8 cellular contexts compared by ENCODE assay signal in the genomic region with DNA sequence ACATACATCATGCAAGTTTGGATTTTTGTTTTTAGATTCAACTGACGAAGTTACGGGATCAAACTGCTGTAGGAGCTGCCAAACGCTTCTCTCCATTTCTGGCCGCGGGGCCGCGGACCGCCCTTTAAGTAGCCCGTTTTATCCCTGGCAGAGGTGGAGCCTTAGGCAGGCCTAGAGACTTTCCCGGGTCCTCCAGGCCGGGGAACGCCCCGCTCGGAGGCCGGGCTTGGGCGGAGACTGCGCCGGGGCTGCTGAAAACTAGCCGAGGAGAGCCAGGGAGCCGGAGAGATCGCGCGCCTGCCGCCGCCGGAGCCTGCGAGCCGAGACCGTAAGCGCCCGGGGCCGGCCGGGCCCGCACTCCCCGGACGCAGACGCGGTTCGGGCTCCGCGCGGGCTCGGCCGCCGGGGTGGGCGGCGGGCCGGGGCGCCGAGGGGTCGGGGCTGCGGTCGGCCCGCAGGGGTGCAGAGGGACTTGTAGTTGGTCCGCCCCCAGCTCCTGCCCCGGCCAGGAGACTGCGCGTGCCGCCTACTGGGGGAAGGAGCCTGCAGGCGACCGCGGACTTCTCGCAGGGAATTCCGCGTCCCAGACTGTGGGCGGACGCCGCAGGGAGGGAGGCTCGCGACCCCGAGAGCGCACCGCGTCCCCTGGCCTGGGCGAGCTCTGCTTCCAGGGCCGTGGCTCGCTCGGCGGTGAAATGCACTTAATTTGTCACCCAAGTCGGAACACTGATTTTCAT. TPM values are rescaled to one million over a fixed set of nuclear protein-coding genes. Genes with fewer than 3 reads are reported as not detected.
DNase-seq lines count a peak whose midpoint lies in the region; ATAC-seq, FAIRE-seq and TF ChIP-seq lines count a peak whose summit lies in the region.

EPHX1 (plus strand) TSS at position 283 of the 737 bp plus-strand sequence. CDS start 18,606 bp downstream, outside the sequence.

- no peaks in the 10 kb centered on the region for H3K36me3 Mint-ChIP-seq in CD14-positive monocyte

- no peak for TF ChIP-seq EP300 in H1 (IDR thresholded peaks at IDR 0.05; ENCODE audit: borderline replicate concordance in 1 of 2, low read depth in 2 of 2, low read length in 2 of 2)

- peak within 1 kb of the TSS; percentile 62 for H4K91ac ChIP-seq in H1 (replicated peaks; ENCODE audit: insufficient read length, low read length)

- H3K4me2 ChIP-seq in H1 (ENCODE audit: insufficient read depth in 1 of 2, low read depth in 2 of 2, low read length in 2 of 2), result peak within 1 kb of the TSS; percentile 94 to 96

- H3K9me3 ChIP-seq in H1 (ENCODE audit: insufficient read depth in 2 of 2, low read depth in 1 of 2, low read length in 1 of 2), result no peaks in the 10 kb centered on the region

- intact Hi-C loops in CD14-positive monocyte (cut with micrococcal nuclease), result no loop called here

- no peak within 1 kb of the TSS; the same call in 1 of the 2 replicates for H2BK20ac ChIP-seq in H1 (ENCODE audit: low read length)

- H3K27me3 Mint-ChIP-seq in CD14-positive monocyte (ENCODE audit: low read depth in 3 of 3), result peaks cover 12 to 14% (median 13%) of the 10 kb centered on the region in 3 donors

- no peak within 1 kb of the TSS for H2BK120ac ChIP-seq in H1 (replicated peaks; ENCODE audit: low read depth, low read length)

- peak within 1 kb of the TSS; percentile 76 for H2BK5ac ChIP-seq in H1 (ENCODE audit: low read depth, low read length)

- TF ChIP-seq RAD21 in H1 (IDR thresholded peaks at IDR 0.05 in 1 of 2, conservative IDR thresholded peaks at IDR 0.05 in 1 of 2; ENCODE audit: low read depth in 2 of 2, low read length in 2 of 2), result peak in 1 of 2 experiments; percentile 5; a peak in 1 of 4 replicates

- peaks cover 4% of the 10 kb centered on the region; the same call in 1 of the 2 replicates for H3K23me2 ChIP-seq in H1 (ENCODE audit: low read depth, low read length)

- H3K4ac ChIP-seq in H1 (replicated peaks; ENCODE audit: insufficient read length, low read depth, low read length), result peak within 1 kb of the TSS; percentile 59

- no peak within 1 kb of the TSS for H3K14ac ChIP-seq in H1 (ENCODE audit: insufficient read length)

- TF ChIP-seq POLR2A in H1 (IDR thresholded peaks at IDR 0.05; ENCODE audit: control extremely low read depth in 1 of 2, low read depth in 2 of 2, low read length in 2 of 2), result peak; percentile 47 to 77

- CTCF ChIA-PET in H1 (lab: Charles Lee; ENCODE audit: partially characterized antibody), result interaction anchor here (0.6 to 8.4 kb wide), 21 partner anchors 8 to 349 kb away, joined by 3 to 50 read pairs (median 5); partner anchors contain the start of genes LEFTY1 and SRP9

- peak within 1 kb of the TSS; percentile 42 to 89 (median 69); a peak in 6 of 7 replicates for H3K9ac ChIP-seq in H1 (replicated peaks in 1 of 4; ENCODE audit: extremely low read depth in 1 of 4, low read depth in 3 of 4, low read length in 3 of 4)

- peaks cover 54% of the 10 kb centered on the region for H3K4me1 Mint-ChIP-seq in CD14-positive monocyte

- H3K27ac ChIP-seq in H1 (ENCODE audit: low read depth, low read length), result no peak within 1 kb of the TSS; the same call in 1 of the 2 replicates

- peak within 1 kb of the TSS; percentile 15 to 71 (median 32) for H3K27ac Mint-ChIP-seq in CD14-positive monocyte

- H4K5ac ChIP-seq in H1 (ENCODE audit: insufficient read length, low read depth, low read length), result peak within 1 kb of the TSS; percentile 65

- peak within 1 kb of the TSS; percentile 92 to 93 for H3K4me3 Mint-ChIP-seq in CD14-positive monocyte

- ATAC-seq in HG03457 (IDR thresholded peaks at IDR 0.05; ENCODE audit: unreplicated experiment), result peak; percentile 97

- 2% methylated on average over 52 of the region's 80 CpGs; no CpG with 5 or more reads in 1 of the 2 experiments for WGBS in H1 (ENCODE audit: extremely low coverage in 1 of 2, insufficient coverage in 1 of 2, insufficient read length in 1 of 2, insufficient replicate concordance in 2 of 2, low coverage in 1 of 2, low lambda C conversion rate in 2 of 2, missing lambda C conversion rate in 1 of 2), 2 experiments

- H2AFZ ChIP-seq in H1 (ENCODE audit: low read length), result no peak within 1 kb of the TSS

- H2BK15ac ChIP-seq in H1 (ENCODE audit: low read length), result peak within 1 kb of the TSS; percentile 83; the same call in 1 of the 2 replicates

- no peak for FAIRE-seq in H1 (lab: Jason Lieb, UNC)

- peaks cover 0 to 2% of the 10 kb centered on the region in 2 experiments for H4K20me1 ChIP-seq in H1 (replicated peaks in 1 of 2; ENCODE audit: control insufficient read depth in 1 of 2, insufficient read depth in 2 of 2, low read length in 2 of 2)

- DNase-seq in CD14-positive monocyte (ENCODE audit: low spot score) (no peak), GM19240 (ENCODE audit: insufficient read length, low spot score) (peak; percentile 88), NCI-H748 treated with DMSO at 0.1 percent for 48 hours (lab: John Stamatoyannopoulos, UW) (peak; percentile 48), H1 (ENCODE audit: low read depth in 1 of 2, low spot score in 2 of 2) (peak in 1 of 2 experiments; percentile 92), mesenteric fat pad (ENCODE audit: low spot score) (peak; percentile 93)
- DNase-seq in activated CD8-positive, alpha-beta memory T cell treated with anti-CD3 and anti-CD28 coated beads for 24 hours, result peak; percentile 90
- peak; percentile 36 for DNase-seq in stimulated activated CD8-positive, alpha-beta memory T cell treated with anti-CD3 and anti-CD28 coated beads, Interleukin-15, amount 100 ng/mL, for 1 hour (ENCODE audit: low read depth)

- H3K4me3 ChIP-seq in H1 (ENCODE audit: extremely low read depth in 1 of 4, insufficient read depth in 2 of 4, low read depth in 3 of 4, low read length in 4 of 4), result peak within 1 kb of the TSS; percentile 49 to 80 (median 63)

- H3K56ac ChIP-seq in H1 (replicated peaks; ENCODE audit: insufficient read length, low read depth, low read length), result peak within 1 kb of the TSS; percentile 80

- H3K9me3 Mint-ChIP-seq in CD14-positive monocyte, result no peaks in the 10 kb centered on the region

- no peak within 1 kb of the TSS for H3K23ac ChIP-seq in H1 (ENCODE audit: insufficient read length)

- H3K4me1 ChIP-seq in H1 (replicated peaks in 1 of 4; ENCODE audit: control insufficient read depth in 3 of 4, insufficient read depth in 4 of 4, low read length in 3 of 4), result peaks cover 7 to 17% (median 10%) of the 10 kb centered on the region in 4 experiments

- no peak for TF ChIP-seq CTCF in CD14-positive monocyte (IDR thresholded peaks at IDR 0.05)
- TF ChIP-seq CTCF in H1 (IDR thresholded peaks at IDR 0.05; ENCODE audit: control extremely low read depth in 1 of 3, insufficient read depth in 1 of 3, low read depth in 1 of 3, low read length in 3 of 3), result peak in 2 of 3 experiments; percentile 7 to 30; a peak in 2 of 4 replicates

- H3K79me1 ChIP-seq in H1 (ENCODE audit: low read depth, low read length), result peaks cover 6% of the 10 kb centered on the region; the same call in 1 of the 2 replicates

- no peak within 1 kb of the TSS for H2AK5ac ChIP-seq in H1 (ENCODE audit: low read depth, low read length)

- H2BK12ac ChIP-seq in H1 (ENCODE audit: low read depth, low read length), result peak within 1 kb of the TSS; percentile 78

- POLR2A ChIA-PET in H1 (lab: Charles Lee; ENCODE audit: partially characterized antibody), result interaction anchor here (0.6 to 13.3 kb wide), 17 partner anchors 9 to 114 kb away, joined by 3 to 166 read pairs (median 4); partner anchors contain the start of genes PYCR2 and SRP9

- H3K36me3 ChIP-seq in H1 (ENCODE audit: control insufficient read depth in 2 of 4, insufficient read depth in 4 of 4, low read length in 3 of 4), result no peaks in the 10 kb centered on the region

- peak within 1 kb of the TSS; percentile 82 for H4K8ac ChIP-seq in H1 (ENCODE audit: extremely low read depth, insufficient read depth, low read length)

- H3K27me3 ChIP-seq in H1 (replicated peaks in 1 of 4; ENCODE audit: control insufficient read depth in 3 of 4, extremely low read depth in 1 of 4, insufficient read depth in 3 of 4, low read length in 3 of 4), result peaks cover 0 to 4% (median 0%) of the 10 kb centered on the region in 4 experiments; a peak in 1 of 7 replicates

- H3K79me2 ChIP-seq in H1 (ENCODE audit: control insufficient read depth in 1 of 2, insufficient read depth in 2 of 2, low read length in 2 of 2), result peaks cover 0 to 17% of the 10 kb centered on the region in 2 experiments; a peak in 1 of 4 replicates

- H3K18ac ChIP-seq in H1 (ENCODE audit: extremely low read depth, low read length), result peak within 1 kb of the TSS; percentile 97

TF ChIP-seq in H1, 55 proteins besides CTCF, POLR2A, EP300 and RAD21 (continues in another document):
- TF ChIP-seq SAP30 (IDR thresholded peaks at IDR 0.05; ENCODE audit: insufficient read depth, insufficient replicate concordance, low read length), result no peak
- peak; percentile 39; the same call in 1 of the 2 replicates for TF ChIP-seq RBBP5 (IDR thresholded peaks at IDR 0.05; ENCODE audit: borderline replicate concordance, low read depth, low read length)
- no peak for TF ChIP-seq CBX8 (IDR thresholded peaks at IDR 0.05; ENCODE audit: borderline replicate concordance, low read depth, low read length)
- TF ChIP-seq SP1 (IDR thresholded peaks at IDR 0.05; ENCODE audit: low read depth, low read length), result no peak
- TF ChIP-seq SP4 (IDR thresholded peaks at IDR 0.05; ENCODE audit: low read length), result no peak
- peak; percentile 26; the same call in 1 of the 2 replicates for TF ChIP-seq NRF1 (IDR thresholded peaks at IDR 0.05; ENCODE audit: low read depth, low read length)
- peak; percentile 55; the same call in 1 of the 2 replicates for TF ChIP-seq POLR2AphosphoS5 (IDR thresholded peaks at IDR 0.05; ENCODE audit: low read depth, low read length)
- peak; percentile 60 for TF ChIP-seq TAF1 (IDR thresholded peaks at IDR 0.05; ENCODE audit: low read depth, low read length)
- TF ChIP-seq HDAC6 (IDR thresholded peaks at IDR 0.05; ENCODE audit: low read depth, low read length), result no peak
- peak; percentile 34 for TF ChIP-seq PHF8 (conservative IDR thresholded peaks at IDR 0.05; ENCODE audit: low read depth, low read length)
- TF ChIP-seq BACH1 (IDR thresholded peaks at IDR 0.05; ENCODE audit: low read length), result peak; percentile 55
- TF ChIP-seq SP2 (IDR thresholded peaks at IDR 0.05; ENCODE audit: low read length), result no peak
- TF ChIP-seq TBP (IDR thresholded peaks at IDR 0.05; ENCODE audit: low read depth, low read length), result peak; percentile 67

RNA-seq across cellular contexts. Expression of gene EPHX1, which starts in this region (rescaled TPM):
- polyA plus RNA-seq in CD14-positive monocyte, result 1 to 10 TPM; 4.6 to 7.4 TPM
- 79.1 and 80.0 TPM in 2 replicates for total RNA-seq in H1 (2021; fragmentation: NEBNext Ultra II Directional; extraction: Animal tissue kit (Norgen Biotek cat#: 25700))
- polyA plus RNA-seq in H1 (2011; rRNA removed), result 45.3 and 47.6 TPM in 2 replicates
- polyA plus RNA-seq in H1 (2011; cell fraction: cytosol; rRNA removed), result 23.5 TPM
- 50.9 TPM for polyA plus RNA-seq in H1 (2011; cell fraction: nucleus; rRNA removed)
- 87.4 to 98.2 TPM (median 91.4 TPM) in 4 replicates for polyA plus RNA-seq in H1 (2012, experiment 1 of 2)
- 157 TPM for polyA plus RNA-seq in H1 (2012, experiment 2 of 2)
- polyA plus RNA-seq in H1 (2013, experiment 1 of 2), result 157 TPM
- 166 TPM for polyA plus RNA-seq in H1 (2013, experiment 2 of 2)
- polyA minus RNA-seq in H1 (2011; rRNA and poly(A)+ RNA removed), result 30.1 and 31.7 TPM in 2 replicates
- polyA minus RNA-seq in H1 (2011; cell fraction: cytosol; rRNA and poly(A)+ RNA removed), result 19.2 TPM
- polyA minus RNA-seq in H1 (2011; cell fraction: nucleus; rRNA and poly(A)+ RNA removed), result 22.1 TPM
- 288 TPM for total RNA-seq in mesenteric fat pad
